Comparison of ENCODE assay signal across 8 cellular contexts in genomic region chr11:35304393-35304790, GRCh38.
DNase-seq lines count a peak whose midpoint lies in the region; ATAC-seq and TF ChIP-seq lines count a peak whose summit lies in the region.

No MANE protein-coding gene starts in this region.

- peaks cover 42% of the 10 kb centered on the region for H3K4me1 ChIP-seq in lower lobe of right lung

- peak overlapping the region; percentile 36 for H3K27ac ChIP-seq in brain microvascular endothelial cell
- peak overlapping the region; percentile 79 for H3K27ac ChIP-seq in lower lobe of right lung

- in situ Hi-C loops in brain microvascular endothelial cell (cut with HindIII; ENCODE audit: low pct_ligation_motif_present, low sequenced_read_pairs), result no loop called here

- H3K36me3 ChIP-seq in brain microvascular endothelial cell (replicated peaks) (no peaks in the 10 kb centered on the region), lower lobe of right lung (no peaks in the 10 kb centered on the region)

- DNase-seq in AG20443 (ENCODE audit: low spot score) (peak; percentile 54), HuH-7 (ENCODE audit: low spot score) (peak; percentile 8), brain microvascular endothelial cell (peak; percentile 63), lower lobe of right lung (no peak), RPMI8226 (no peak), posterior cingulate gyrus (no peak), NCI-H1105 treated with DMSO at 0.1 percent for 48 hours (lab: John Stamatoyannopoulos, UW) (no peak)

- no peaks in the 10 kb centered on the region for H3K9me3 ChIP-seq in lower lobe of right lung

- H3K4me3 ChIP-seq in brain microvascular endothelial cell (ENCODE audit: low read depth, low read length), result no peak overlapping the region
- H3K4me3 ChIP-seq in lower lobe of right lung, result no peak overlapping the region

- intact Hi-C loops in lower lobe of right lung (cut with DNase I) (no loop called here), posterior cingulate gyrus (cut with DNase I) (no loop called here)

- TF ChIP-seq CTCF in brain microvascular endothelial cell (IDR thresholded peaks at IDR 0.05; ENCODE audit: low read depth, low read length, missing control alignments), result no peak
- TF ChIP-seq CTCF in lower lobe of right lung (IDR thresholded peaks at IDR 0.05), result no peak

- H3K27me3 ChIP-seq in brain microvascular endothelial cell (replicated peaks) (no peaks in the 10 kb centered on the region), lower lobe of right lung (ENCODE audit: low read depth) (no peaks in the 10 kb centered on the region)

- ATAC-seq in lower lobe of right lung (peak; percentile 61 to 69), GM21737 (IDR thresholded peaks at IDR 0.05; ENCODE audit: unreplicated experiment) (no peak)

Comparison
In these comparisons a context has a peak if more than half of its experiments do, and no peak if none do; other contexts are left out.
1. DNase-seq: peak in AG20443 (single experiment), HuH-7 (single experiment) and brain microvascular endothelial cell (single experiment); none in lower lobe of right lung (single experiment), RPMI8226 (single experiment), posterior cingulate gyrus (0 of 10) and NCI-H1105 treated with DMSO at 0.1 percent for 48 hours (single experiment).